8 cellular contexts compared by ENCODE assay signal in the genomic region with DNA sequence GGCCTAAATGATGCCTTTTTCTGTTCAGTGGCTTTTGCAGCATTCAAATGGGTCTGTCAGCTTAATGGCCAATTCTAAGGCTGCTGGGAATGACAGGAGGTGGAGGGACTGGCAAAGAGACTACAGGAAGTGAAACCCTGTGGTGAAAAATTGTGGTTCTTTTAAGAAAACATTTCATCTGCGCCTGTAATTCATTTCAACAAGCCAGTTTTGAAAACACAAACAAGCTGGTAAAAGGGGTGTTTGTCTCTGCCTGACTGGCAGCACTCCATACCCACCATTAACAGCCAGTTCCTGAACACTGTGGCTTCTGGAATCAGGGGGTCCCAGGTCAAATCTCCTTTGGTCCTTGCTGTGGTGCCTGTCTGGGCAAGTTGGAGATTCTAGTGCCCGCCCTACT. TPM values are rescaled to one million over a fixed set of nuclear protein-coding genes. Genes with fewer than 3 reads are reported as not detected.
A peak's percentile ranks its signal among the peaks of the same experiment; 100 is the strongest.
DNase-seq lines count a peak whose midpoint lies in the region; ATAC-seq lines count a peak whose summit lies in the region.

No MANE protein-coding gene starts in this region.

- no peaks in the 10 kb centered on the region for H4K20me1 ChIP-seq in BLaER1

- intact Hi-C loops in Right ventricle myocardium inferior (cut with DNase I) = loop anchor here (5.0 to 10.0 kb wide), 2 partner anchors 68 to 255 kb away; a partner anchor contains a TSS

- DNase-seq in LHCN-M2 (ENCODE audit: low read depth) (peak; percentile 55), Right ventricle myocardium inferior (ENCODE audit: missing footprints) (no peak), ureter (ENCODE audit: low spot score) (no peak)
- DNase-seq in central memory CD4-positive, alpha-beta T cell = peak; percentile 61

- peaks cover 7% of the 10 kb centered on the region for H3K9me3 ChIP-seq in BLaER1

- H3K27me3 ChIP-seq in BLaER1 = no peaks in the 10 kb centered on the region

- peaks cover 35% of the 10 kb centered on the region for H3K4me1 ChIP-seq in BLaER1

- H3K4me2 ChIP-seq in BLaER1 = peak overlapping the region; percentile 73

- H3K9ac ChIP-seq in BLaER1 = peak overlapping the region; percentile 55; the same call in 1 of the 2 replicates

- ATAC-seq in GM19043 (IDR thresholded peaks at IDR 0.05; ENCODE audit: low read depth, unreplicated experiment) = peak; percentile 41
- no peak for ATAC-seq in Right ventricle myocardium inferior
- no peak for ATAC-seq in HG03469 (IDR thresholded peaks at IDR 0.05; ENCODE audit: unreplicated experiment)
- ATAC-seq in esophagus mucosa = no peak

- peak overlapping the region; percentile 74 for H3K27ac ChIP-seq in BLaER1

- H3K36me3 ChIP-seq in BLaER1 = no peaks in the 10 kb centered on the region

- no peak overlapping the region for H3K4me3 ChIP-seq in BLaER1

RNA-seq across cellular contexts. Expression of a gene that starts 3.6 kb away (rescaled TPM):
- total RNA-seq in LHCN-M2 (2014; rRNA removed) (4.5 and 4.6 TPM in 2 replicates), Right ventricle myocardium inferior (3.5 TPM), ureter (13.9 TPM), esophagus mucosa (3.9 TPM)
- 3.1 TPM for polyA plus RNA-seq in LHCN-M2 (2012)

Comparison
In these comparisons a context has a peak if more than half of its experiments do, and no peak if none do; other contexts are left out.
1. DNase-seq: peak in LHCN-M2 (single experiment) and central memory CD4-positive, alpha-beta T cell (single experiment); none in Right ventricle myocardium inferior (single experiment) and ureter (single experiment).